ENCODE assay signal across 21 cellular contexts in genomic region chr5:171149772-171150171, GRCh38.
DNase-seq lines count a peak whose midpoint lies in the region; ATAC-seq lines count a peak whose summit lies in the region.
"Had no signal": no experiment of that assay in that cellular context is flagged by ENCODE, and none has a peak within 500 bp of the region (broad histone marks: within the 10 kb centered on the region; RNA-seq: fewer than 3 reads in every experiment).

No MANE protein-coding gene starts in this region.

- no peaks in the 10 kb centered on the region for H3K9me3 Mint-ChIP-seq in activated T-cell treated with anti-CD3 and anti-CD28 coated beads, Interleukin-2, amount 50 U/mL, for 72 hours

- no peaks in the 10 kb centered on the region for H3K36me3 ChIP-seq in HAP-1 (replicated peaks)
- no peaks in the 10 kb centered on the region for H3K36me3 ChIP-seq in effector memory CD4-positive, alpha-beta T cell (ENCODE audit: control insufficient read depth, insufficient read depth, low read length)
- H3K36me3 ChIP-seq: adrenal gland, BE2C, breast epithelium, upper lobe of right lung had no signal

- H3K36me3 Mint-ChIP-seq in activated T-cell treated with anti-CD3 and anti-CD28 coated beads, Interleukin-2, amount 50 U/mL, for 72 hours (ENCODE audit: insufficient read depth in 2 of 2): no peaks in the 10 kb centered on the region
- H3K36me3 Mint-ChIP-seq: IgD-negative memory B cell had no signal

- no peak overlapping the region for H3K4me3 ChIP-seq in HAP-1
- H3K4me3 ChIP-seq in effector memory CD4-positive, alpha-beta T cell (ENCODE audit: insufficient read depth, low read depth, low read length, poor library complexity, severe bottlenecking): no peak overlapping the region
- H3K4me3 ChIP-seq: adrenal gland, breast epithelium, upper lobe of right lung had no signal

- no peaks in the 10 kb centered on the region for H3K27me3 Mint-ChIP-seq in activated T-cell treated with anti-CD3 and anti-CD28 coated beads, Interleukin-2, amount 50 U/mL, for 72 hours (ENCODE audit: low read depth)
- H3K27me3 Mint-ChIP-seq: progenitor cell of endocrine pancreas had no signal

- DNase-seq in NCI-H748 (lab: John Stamatoyannopoulos, UW; ENCODE audit: unreplicated experiment) (peak; percentile 72), NCI-H748 treated with DMSO at 0.1 percent for 48 hours (lab: John Stamatoyannopoulos, UW) (no peak), NCI-H526 treated with DMSO at 0.1 percent for 48 hours (lab: John Stamatoyannopoulos, UW) (peak; percentile 51), OCI-M2 (lab: John Stamatoyannopoulos, UW; ENCODE audit: unreplicated experiment) (no peak), HAP-1 (ENCODE audit: low spot score in 2 of 2) (no peak)
- no peak for DNase-seq in activated T-cell treated with anti-CD3 and anti-CD28 coated beads, Interleukin-2, amount 50 U/mL, for 72 hours
- no peak for DNase-seq in effector memory CD4-positive, alpha-beta T cell
- DNase-seq: activated CD4-positive, alpha-beta T cell treated with anti-CD3 and anti-CD28 coated beads, Interleukin-2, amount 50 U/mL, for 48 hours; activated CD8-positive, alpha-beta memory T cell treated with anti-CD3 and anti-CD28 coated beads, Interleukin-2, amount 50 U/mL, for 48 hours; activated effector memory CD4-positive, alpha-beta T cell treated with anti-CD3 and anti-CD28 coated beads, Interleukin-2, amount 50 U/mL, for 16 hours; adrenal gland; BE2C; Caco-2; kidney glomerular epithelial cell; NCI-H1930; upper lobe of right lung had no signal

- in situ Hi-C loops in HAP-1 (cut with MboI; ENCODE audit: low sequenced_read_pairs): no loop called here

- H3K27me3 ChIP-seq in HAP-1 (ENCODE audit: low read depth): no peaks in the 10 kb centered on the region
- H3K27me3 ChIP-seq in effector memory CD4-positive, alpha-beta T cell (replicated peaks; ENCODE audit: control insufficient read depth, insufficient read depth, low read length, poor library complexity, severe bottlenecking): no peaks in the 10 kb centered on the region
- H3K27me3 ChIP-seq: adrenal gland, BE2C, breast epithelium, upper lobe of right lung had no signal

- H3K9me3 ChIP-seq in HAP-1: no peaks in the 10 kb centered on the region
- no peaks in the 10 kb centered on the region for H3K9me3 ChIP-seq in effector memory CD4-positive, alpha-beta T cell (ENCODE audit: control insufficient read depth, low read length)
- H3K9me3 ChIP-seq: adrenal gland, BE2C, breast epithelium, Caco-2, upper lobe of right lung had no signal

- peak; percentile 33 for ATAC-seq in HG03097 (IDR thresholded peaks at IDR 0.05; ENCODE audit: low FRiP score, unreplicated experiment)
- no peak for ATAC-seq in activated T-cell treated with anti-CD3 and anti-CD28 coated beads, Interleukin-2, amount 50 U/mL, for 72 hours (replicated peaks in 1 of 2)
- ATAC-seq: Right ventricle myocardium inferior, upper lobe of right lung had no signal

- H3K27ac ChIP-seq in effector memory CD4-positive, alpha-beta T cell (ENCODE audit: insufficient read depth, low read length, poor library complexity, severe bottlenecking): no peak overlapping the region
- H3K27ac ChIP-seq: adrenal gland, breast epithelium, upper lobe of right lung had no signal

- no peaks in the 10 kb centered on the region for H3K4me1 Mint-ChIP-seq in activated T-cell treated with anti-CD3 and anti-CD28 coated beads, Interleukin-2, amount 50 U/mL, for 72 hours (ENCODE audit: low read depth)

- H3K27ac Mint-ChIP-seq in activated T-cell treated with anti-CD3 and anti-CD28 coated beads, Interleukin-2, amount 50 U/mL, for 72 hours: no peak overlapping the region
- H3K27ac Mint-ChIP-seq: IgD-negative memory B cell, progenitor cell of endocrine pancreas had no signal

- H3K4me1 ChIP-seq in HAP-1: no peaks in the 10 kb centered on the region
- no peaks in the 10 kb centered on the region for H3K4me1 ChIP-seq in effector memory CD4-positive, alpha-beta T cell (ENCODE audit: control insufficient read depth, insufficient read depth, low read length, poor library complexity, severe bottlenecking)
- H3K4me1 ChIP-seq: adrenal gland, breast epithelium, Caco-2, upper lobe of right lung had no signal

- H3K4me3 Mint-ChIP-seq in activated T-cell treated with anti-CD3 and anti-CD28 coated beads, Interleukin-2, amount 50 U/mL, for 72 hours: no peak overlapping the region
- H3K4me3 Mint-ChIP-seq: IgD-negative memory B cell had no signal

Comparison
In these comparisons a context has a peak if more than half of its experiments do, and no peak if none do; other contexts are left out.
1. DNase-seq: peak in NCI-H748 (single experiment) and NCI-H526 treated with DMSO at 0.1 percent for 48 hours (single experiment); none in NCI-H748 treated with DMSO at 0.1 percent for 48 hours (single experiment), activated T-cell treated with anti-CD3 and anti-CD28 coated beads, Interleukin-2, amount 50 U/mL, for 72 hours (0 of 2), OCI-M2 (single experiment), HAP-1 (0 of 2) and effector memory CD4-positive, alpha-beta T cell (0 of 3).